ENCODE assay signal across 8 cellular contexts in the genomic region with DNA sequence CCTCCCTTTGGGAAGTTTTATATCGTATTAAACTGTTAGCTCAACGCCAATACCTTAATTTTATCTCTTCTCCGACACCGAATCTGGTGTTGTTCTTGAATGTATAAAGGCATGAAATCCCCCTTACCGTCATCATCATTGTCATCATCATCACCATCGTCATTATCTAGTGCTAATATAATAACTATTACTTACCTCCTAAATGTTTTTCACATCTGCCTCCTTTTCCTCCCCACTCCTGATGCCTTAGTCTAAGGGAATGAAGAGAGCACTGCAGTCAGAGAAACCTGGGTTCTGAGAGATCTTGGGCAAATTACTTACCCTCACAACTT. TPM values are rescaled to one million over a fixed set of nuclear protein-coding genes. Genes with fewer than 3 reads are reported as not detected.
DNase-seq lines count a peak whose midpoint lies in the region; TF ChIP-seq lines count a peak whose summit lies in the region.

No MANE protein-coding gene starts in this region.

- peak overlapping the region; percentile 37 to 70 (median 63); a peak in 17 of 22 replicates for H3K9ac ChIP-seq in BLaER1 treated with 17β-estradiol and CSF1 and Interleukin-3, amounts not matched to agents 10 nM and 100 nM

- 2 to 6% (median 3%) methylated on average over 6 of the region's 6 CpGs for WGBS in adrenal gland, 4 donors
- no CpG with 5 or more reads among the region's 6 CpGs for WGBS in mesodermal cell (ENCODE audit: insufficient coverage in 2 of 2), 2 experiments

- H4K20me1 ChIP-seq in BLaER1 treated with 17β-estradiol and CSF1 and Interleukin-3, amounts not matched to agents 10 nM and 100 nM = peaks cover 0 to 34% (median 26%) of the 10 kb centered on the region in 11 experiments; a peak in 20 of 22 replicates

- TF ChIP-seq CTCF in HFFc6 (IDR thresholded peaks at IDR 0.05) (no peak), adrenal gland (IDR thresholded peaks at IDR 0.05) (no peak)

- peak overlapping the region in 1 of 11 experiments; percentile 42; a peak in 1 of 22 replicates for H3K27ac ChIP-seq in BLaER1 treated with 17β-estradiol and CSF1 and Interleukin-3, amounts not matched to agents 10 nM and 100 nM
- peak overlapping the region in 2 of 5 donors; percentile 20 to 36 for H3K27ac ChIP-seq in adrenal gland
- no peak overlapping the region for H3K27ac ChIP-seq in mesodermal cell (ENCODE audit: low read depth, low read length, severe bottlenecking)

- peaks cover 0 to 4% (median 0%) of the 10 kb centered on the region in 11 experiments; a peak in 4 of 22 replicates for H3K9me3 ChIP-seq in BLaER1 treated with 17β-estradiol and CSF1 and Interleukin-3, amounts not matched to agents 10 nM and 100 nM (replicated peaks in 1 of 11)
- H3K9me3 ChIP-seq in adrenal gland (replicated peaks in 1 of 3) (no peaks in the 10 kb centered on the region), mesodermal cell (ENCODE audit: control insufficient read depth, low read length) (no peaks in the 10 kb centered on the region)

- no peak for DNase-seq in HFFc6
- no peak for DNase-seq in adrenal gland
- no peak for DNase-seq in foreskin melanocyte
- DNase-seq in EL = no peak
- DNase-seq in HT-29 (ENCODE audit: low spot score) = no peak
- DNase-seq in GF-D8 (lab: John Stamatoyannopoulos, UW) = no peak

- H3K4me3 Mint-ChIP-seq in HFFc6 = peak overlapping the region; percentile 82

- H3K36me3 Mint-ChIP-seq in HFFc6 (ENCODE audit: low read depth) = peaks cover 37% of the 10 kb centered on the region

- H3K4me1 Mint-ChIP-seq in HFFc6 (ENCODE audit: low read depth) = peaks cover 44% of the 10 kb centered on the region

- H3K4me2 ChIP-seq in BLaER1 treated with 17β-estradiol and CSF1 and Interleukin-3, amounts not matched to agents 10 nM and 100 nM = peak overlapping the region; percentile 61 to 93 (median 78); a peak in 21 of 22 replicates

- H3K27me3 Mint-ChIP-seq in HFFc6 (ENCODE audit: insufficient read depth) = peaks cover 12% of the 10 kb centered on the region

- intact Hi-C loops in adrenal gland (cut with DNase I) = no loop called here

- no peak for TF ChIP-seq POLR2A in adrenal gland (IDR thresholded peaks at IDR 0.05)

- H3K9me3 Mint-ChIP-seq in HFFc6 = no peaks in the 10 kb centered on the region

- no peak overlapping the region; the same call in 1 of the 2 replicates for H3K27ac Mint-ChIP-seq in HFFc6

- H3K27me3 ChIP-seq in BLaER1 treated with 17β-estradiol and CSF1 and Interleukin-3, amounts not matched to agents 10 nM and 100 nM = 0 out of 22 replicates have a peak, but pooled peaks cover 0 to 2% (median 0%) of the 10 kb centered on the region in 11 experiments
- H3K27me3 ChIP-seq in adrenal gland = no peaks in the 10 kb centered on the region

- peaks cover 18 to 33% (median 31%) of the 10 kb centered on the region in 11 experiments; a peak in 21 of 22 replicates for H3K36me3 ChIP-seq in BLaER1 treated with 17β-estradiol and CSF1 and Interleukin-3, amounts not matched to agents 10 nM and 100 nM
- H3K36me3 ChIP-seq in adrenal gland (replicated peaks in 1 of 2) (peaks cover 0 to 7% of the 10 kb centered on the region in 2 donors), mesodermal cell (ENCODE audit: control insufficient read depth, insufficient read depth, low read length) (peaks cover 29% of the 10 kb centered on the region)

- H3K4me3 ChIP-seq in BLaER1 treated with 17β-estradiol and CSF1 and Interleukin-3, amounts not matched to agents 10 nM and 100 nM = peak overlapping the region; percentile 49 to 68 (median 56); a peak in 19 of 20 replicates
- H3K4me3 ChIP-seq in adrenal gland (peak overlapping the region in 3 of 4 donors; percentile 0 to 93 (median 22)), mesodermal cell (ENCODE audit: extremely low read depth, insufficient read depth, low read length, poor library complexity, severe bottlenecking) (peak overlapping the region; percentile 33)

- peaks cover 35 to 45% (median 41%) of the 10 kb centered on the region in 10 experiments for H3K4me1 ChIP-seq in BLaER1 treated with 17β-estradiol and CSF1 and Interleukin-3, amounts not matched to agents 10 nM and 100 nM
- peaks cover 12 to 36% of the 10 kb centered on the region in 2 donors for H3K4me1 ChIP-seq in adrenal gland (replicated peaks in 1 of 2)
- peaks cover 7% of the 10 kb centered on the region for H3K4me1 ChIP-seq in mesodermal cell (ENCODE audit: control insufficient read depth, insufficient read depth, low read length, poor library complexity, severe bottlenecking)

RNA-seq across cellular contexts. Expression of a gene that starts 0.7 kb away (rescaled TPM):
- total RNA-seq in HFFc6 (2021; fragmentation: NEBNext Ultra II Directional; extraction: Animal tissue kit (Norgen Biotek cat#: 25700)) = 1 to 10 TPM; 5.7 to 6.3 (median 6.1) TPM
- 10 to 100 TPM in 1 of 8 donors, 1 to 10 TPM in 7; 4.5 to 14.4 (median 6.6) TPM for total RNA-seq in adrenal gland
- 1 to 10 TPM; 2.2 to 7.0 (median 4.0) TPM for polyA plus RNA-seq in adrenal gland
- 5.5 TPM for polyA plus RNA-seq in mesodermal cell (2013, experiment 1 of 2)
- 6.3 TPM for polyA plus RNA-seq in mesodermal cell (2013, experiment 2 of 2)
- total RNA-seq in HT-29 (2014; rRNA removed; shearing (Covaris generic)) = 4.6 and 4.8 TPM in 2 replicates

RNA-seq across cellular contexts. Expression of a gene that starts 28.1 kb away (rescaled TPM):
- 10 to 100 TPM; 37.9 to 44.9 (median 40.4) TPM for total RNA-seq in HFFc6 (2021; fragmentation: NEBNext Ultra II Directional; extraction: Animal tissue kit (Norgen Biotek cat#: 25700))
- total RNA-seq in adrenal gland = 10 to 100 TPM in 4 of 8 donors, 1 to 10 TPM in 4; 3.8 to 16.7 (median 10.4) TPM
- polyA plus RNA-seq in adrenal gland = 10 to 100 TPM in 2 of 3 donors, 1 to 10 TPM in 1; 3.7 to 99.9 (median 35.2) TPM
- polyA plus RNA-seq in mesodermal cell (2013, experiment 1 of 2) = 77.3 TPM
- 65.5 TPM for polyA plus RNA-seq in mesodermal cell (2013, experiment 2 of 2)
- total RNA-seq in HT-29 (2014; rRNA removed; shearing (Covaris generic)) = 23.6 and 26.4 TPM in 2 replicates

RNA-seq across cellular contexts. Expression of a gene that starts 43.2 kb away (rescaled TPM):
- 1 to 10 TPM; 5.0 to 7.4 (median 5.7) TPM for total RNA-seq in HFFc6 (2021; fragmentation: NEBNext Ultra II Directional; extraction: Animal tissue kit (Norgen Biotek cat#: 25700))
- 10 to 100 TPM in 5 of 8 donors, 1 to 10 TPM in 3; 6.4 to 17.3 (median 10.4) TPM for total RNA-seq in adrenal gland
- 10 to 100 TPM in 2 of 3 donors, 1 to 10 TPM in 1; 6.6 to 17.5 (median 15.9) TPM for polyA plus RNA-seq in adrenal gland
- 6.5 TPM for polyA plus RNA-seq in mesodermal cell (2013, experiment 1 of 2)
- polyA plus RNA-seq in mesodermal cell (2013, experiment 2 of 2) = 6.3 TPM
- 50.3 and 50.4 TPM in 2 replicates for total RNA-seq in HT-29 (2014; rRNA removed; shearing (Covaris generic))

RNA-seq across cellular contexts. Expression of a gene that starts 43.3 kb away (rescaled TPM):
- under 1 TPM in 5 of 6 experiments, not detected in 1; 0.21 to 0.53 (median 0.43) TPM for total RNA-seq in HFFc6 (2021; fragmentation: NEBNext Ultra II Directional; extraction: Animal tissue kit (Norgen Biotek cat#: 25700))
- total RNA-seq in adrenal gland = 1 to 10 TPM in 5 of 8 donors, under 1 TPM in 3; 0.74 to 3.3 (median 1.7) TPM
- polyA plus RNA-seq in adrenal gland = 1 to 10 TPM in 1 of 3 donors, under 1 TPM in 2; 0.48 to 1.8 (median 0.51) TPM
- 2.0 TPM for polyA plus RNA-seq in mesodermal cell (2013, experiment 1 of 2)
- 2.8 TPM for polyA plus RNA-seq in mesodermal cell (2013, experiment 2 of 2)
- 0.48 and 0.50 TPM in 2 replicates for total RNA-seq in HT-29 (2014; rRNA removed; shearing (Covaris generic))
